In the genomic region with DNA sequence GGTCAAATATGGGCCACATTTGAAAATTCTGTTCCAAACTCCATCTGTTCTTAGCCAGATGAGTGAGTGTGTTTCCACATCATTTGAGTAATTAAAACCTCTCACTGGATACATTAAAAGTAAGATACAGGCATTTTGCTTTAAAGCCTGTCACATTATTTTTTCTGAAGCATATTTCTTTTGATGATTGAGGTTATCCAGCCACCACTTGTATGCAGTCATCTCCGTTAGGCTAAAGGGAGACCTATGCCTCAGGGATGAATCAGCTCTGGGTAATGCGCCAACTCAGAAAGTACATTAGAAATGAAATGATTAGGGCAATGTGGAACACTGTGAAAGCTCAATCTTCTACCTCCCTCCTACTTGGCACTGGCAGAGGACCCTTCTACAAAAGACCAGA, we compare ENCODE assay signal across 1 cellular context.
TF ChIP-seq lines count a peak whose summit lies in the region.

No MANE protein-coding gene starts in this region.

TF ChIP-seq in SK-N-SH, 30 proteins besides CTCF, POLR2A, EP300 and RAD21 (continued from another document):
- TF ChIP-seq, protein P1, sequence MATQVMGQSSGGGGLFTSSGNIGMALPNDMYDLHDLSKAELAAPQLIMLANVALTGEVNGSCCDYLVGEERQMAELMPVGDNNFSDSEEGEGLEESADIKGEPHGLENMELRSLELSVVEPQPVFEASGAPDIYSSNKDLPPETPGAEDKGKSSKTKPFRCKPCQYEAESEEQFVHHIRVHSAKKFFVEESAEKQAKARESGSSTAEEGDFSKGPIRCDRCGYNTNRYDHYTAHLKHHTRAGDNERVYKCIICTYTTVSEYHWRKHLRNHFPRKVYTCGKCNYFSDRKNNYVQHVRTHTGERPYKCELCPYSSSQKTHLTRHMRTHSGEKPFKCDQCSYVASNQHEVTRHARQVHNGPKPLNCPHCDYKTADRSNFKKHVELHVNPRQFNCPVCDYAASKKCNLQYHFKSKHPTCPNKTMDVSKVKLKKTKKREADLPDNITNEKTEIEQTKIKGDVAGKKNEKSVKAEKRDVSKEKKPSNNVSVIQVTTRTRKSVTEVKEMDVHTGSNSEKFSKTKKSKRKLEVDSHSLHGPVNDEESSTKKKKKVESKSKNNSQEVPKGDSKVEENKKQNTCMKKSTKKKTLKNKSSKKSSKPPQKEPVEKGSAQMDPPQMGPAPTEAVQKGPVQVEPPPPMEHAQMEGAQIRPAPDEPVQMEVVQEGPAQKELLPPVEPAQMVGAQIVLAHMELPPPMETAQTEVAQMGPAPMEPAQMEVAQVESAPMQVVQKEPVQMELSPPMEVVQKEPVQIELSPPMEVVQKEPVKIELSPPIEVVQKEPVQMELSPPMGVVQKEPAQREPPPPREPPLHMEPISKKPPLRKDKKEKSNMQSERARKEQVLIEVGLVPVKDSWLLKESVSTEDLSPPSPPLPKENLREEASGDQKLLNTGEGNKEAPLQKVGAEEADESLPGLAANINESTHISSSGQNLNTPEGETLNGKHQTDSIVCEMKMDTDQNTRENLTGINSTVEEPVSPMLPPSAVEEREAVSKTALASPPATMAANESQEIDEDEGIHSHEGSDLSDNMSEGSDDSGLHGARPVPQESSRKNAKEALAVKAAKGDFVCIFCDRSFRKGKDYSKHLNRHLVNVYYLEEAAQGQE (IDR thresholded peaks at IDR 0.05; ENCODE audit: low read depth, low read length): peak; percentile 70
- no peak for TF ChIP-seq NRF1 (IDR thresholded peaks at IDR 0.05; ENCODE audit: low read depth, low read length)
- TF ChIP-seq TAF1 (IDR thresholded peaks at IDR 0.05; ENCODE audit: borderline replicate concordance, low read depth, low read length): 0 out of 2 replicates have a peak, but pooled peaks have one; percentile 12
- TF ChIP-seq GABPA (IDR thresholded peaks at IDR 0.05; ENCODE audit: low read depth): no peak
- TF ChIP-seq SMC3 (IDR thresholded peaks at IDR 0.05; ENCODE audit: low read depth, low read length): no peak; the same call in 1 of the 2 replicates
- no peak for TF ChIP-seq IRF3 (IDR thresholded peaks at IDR 0.05; ENCODE audit: low read depth, low read length)
- TF ChIP-seq FOSL2 (IDR thresholded peaks at IDR 0.05; ENCODE audit: borderline replicate concordance, low read depth): peak; percentile 98
- 0 out of 2 replicates have a peak, but pooled peaks have one; percentile 34 for TF ChIP-seq RFX5 (IDR thresholded peaks at IDR 0.05; ENCODE audit: low read length)
- TF ChIP-seq YY1 (IDR thresholded peaks at IDR 0.05; ENCODE audit: low read depth): no peak; the same call in 1 of the 2 replicates
- peak; percentile 86 for TF ChIP-seq CHD2 (IDR thresholded peaks at IDR 0.05; ENCODE audit: low read length, partially characterized antibody)
- TF ChIP-seq, protein P2, sequence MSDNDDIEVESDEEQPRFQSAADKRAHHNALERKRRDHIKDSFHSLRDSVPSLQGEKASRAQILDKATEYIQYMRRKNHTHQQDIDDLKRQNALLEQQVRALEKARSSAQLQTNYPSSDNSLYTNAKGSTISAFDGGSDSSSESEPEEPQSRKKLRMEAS (IDR thresholded peaks at IDR 0.05; ENCODE audit: low read depth): no peak
- TF ChIP-seq JUND (IDR thresholded peaks at IDR 0.05): peak; percentile 99
- peak; percentile 75; the same call in 1 of the 2 replicates for TF ChIP-seq MXI1 (IDR thresholded peaks at IDR 0.05; ENCODE audit: low read depth, low read length)
- peak; percentile 86 for TF ChIP-seq SIN3A (IDR thresholded peaks at IDR 0.05; ENCODE audit: borderline replicate concordance, low read depth, low read length)
- peak; percentile 100 for TF ChIP-seq TCF12 (IDR thresholded peaks at IDR 0.05)
